37 cellular contexts compared by ENCODE assay signal in the genomic region with DNA sequence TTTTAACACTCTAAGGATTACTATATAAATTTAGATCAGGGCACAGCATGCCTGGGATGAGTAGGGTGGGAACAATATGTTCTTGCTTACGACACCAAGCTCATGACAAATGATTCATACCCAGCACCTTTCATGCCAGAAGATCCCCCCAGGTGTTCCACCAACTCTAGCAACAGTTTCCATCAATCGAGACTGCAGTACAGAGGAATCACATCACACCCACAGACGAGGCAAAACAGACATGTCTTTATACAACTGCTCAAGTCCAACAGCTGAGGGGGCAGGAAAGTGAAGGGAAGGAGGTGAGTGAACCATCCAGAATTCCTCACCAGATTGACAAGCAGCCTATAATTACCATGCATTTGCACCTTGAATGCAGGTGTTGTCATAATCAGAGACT. TPM values are rescaled to one million over a fixed set of nuclear protein-coding genes. Genes with fewer than 3 reads are reported as not detected.
"Had no signal": no experiment of that assay in that cellular context is flagged by ENCODE, and none has a peak within 500 bp of the region (broad histone marks: within the 10 kb centered on the region; RNA-seq: fewer than 3 reads in every experiment).

No MANE protein-coding gene starts in this region.

- DNase-seq: activated B cell treated with CpG ODN at 0.5 μM for 24 hours; activated CD4-positive, alpha-beta memory T cell treated with anti-CD3 and anti-CD28 coated beads for 36 hours; activated CD4-positive, alpha-beta T cell treated with anti-CD3 and anti-CD28 coated beads for 48 hours; activated CD8-positive, alpha-beta memory T cell treated with anti-CD3 and anti-CD28 coated beads, Interleukin-2, amount 10 ng/mL, durations not matched to agents 7 days and 5 days; activated CD8-positive, alpha-beta memory T cell treated with anti-CD3 and anti-CD28 coated beads, Interleukin-2, amount 50 U/mL, for 4 hours; activated CD8-positive, alpha-beta T cell treated with anti-CD3 and anti-CD28 coated beads, Interleukin-2, amount 10 ng/mL, durations not matched to agents 7 days and 5 days; activated effector memory CD4-positive, alpha-beta T cell treated with anti-CD3 and anti-CD28 coated beads, Interleukin-2, amount 50 U/mL, for 16 hours; activated naive CD4-positive, alpha-beta T cell treated with anti-CD3 and anti-CD28 coated beads, Interleukin-2, amount 10 ng/mL, durations not matched to agents 7 days and 5 days; activated naive CD8-positive, alpha-beta T cell treated with anti-CD3 and anti-CD28 coated beads, Interleukin-2, amount 10 ng/mL, durations not matched to agents 7 days and 5 days; activated T-cell treated with anti-CD3 and anti-CD28 coated beads, Interleukin-2, amount 50 U/mL, for 1 hour; activated T-cell treated with anti-CD3 and anti-CD28 coated beads, Interleukin-2, amount 50 U/mL, for 48 hours; brain microvascular endothelial cell; central memory CD4-positive, alpha-beta T cell; cerebellar nuclear complex; effector CD4-positive, alpha-beta T cell; effector memory CD8-positive, alpha-beta T cell; esophagus squamous epithelium; foreskin melanocyte; SW 1271; T-cell; T1000; WERI-Rb-1 had no signal

- H3K9me3 ChIP-seq: ascending aorta, esophagus squamous epithelium, gastroesophageal sphincter had no signal

- H3K27ac ChIP-seq: ascending aorta, brain microvascular endothelial cell, coronary artery, epithelial cell of prostate, esophagus squamous epithelium, gastroesophageal sphincter, WERI-Rb-1 had no signal

- H3K36me3 Mint-ChIP-seq: activated naive CD4-positive, alpha-beta T cell treated with anti-CD3 and anti-CD28 coated beads, Interleukin-2, amount 10 ng/mL, durations not matched to agents 7 days and 5 days; T-cell had no signal

- H3K27me3 ChIP-seq: ascending aorta had no signal

- H3K4me1 Mint-ChIP-seq: activated B cell treated with CpG ODN at 0.5 μM for 24 hours; activated CD8-positive, alpha-beta memory T cell treated with anti-CD3 and anti-CD28 coated beads, Interleukin-2, amount 10 ng/mL, durations not matched to agents 7 days and 5 days; activated naive CD4-positive, alpha-beta T cell treated with anti-CD3 and anti-CD28 coated beads, Interleukin-2, amount 10 ng/mL, durations not matched to agents 7 days and 5 days; activated naive CD8-positive, alpha-beta T cell treated with anti-CD3 and anti-CD28 coated beads, Interleukin-2, amount 10 ng/mL, durations not matched to agents 7 days and 5 days; T-cell had no signal

- H3K9me3 Mint-ChIP-seq: activated B cell treated with CpG ODN at 0.5 μM for 24 hours; activated naive CD4-positive, alpha-beta T cell treated with anti-CD3 and anti-CD28 coated beads, Interleukin-2, amount 10 ng/mL, durations not matched to agents 7 days and 5 days; activated naive CD8-positive, alpha-beta T cell treated with anti-CD3 and anti-CD28 coated beads, Interleukin-2, amount 10 ng/mL, durations not matched to agents 7 days and 5 days; activated T-helper 1 cell treated with anti-CD3 and anti-CD28 coated beads, Interleukin-12 subunit alpha, Interleukin-12 subunit beta, Interleukin-2, Interleukin-4 antibody, amounts not matched to agents 30 ng/mL and 10 ng/mL and 1 ng/mL, durations not matched to agents 14 hours and 24 hours and 36 hours; activated T-helper 2 cell treated with anti-CD3 and anti-CD28 coated beads, Interferon-gamma antibody, Interleukin-2, Interleukin-4, amounts not matched to agents 10 μg/mL and 5 μg/mL and 100 μg/mL, durations not matched to agents 14 hours and 24 hours and 36 hours; dendritic cell treated with granulocyte-macrophage colony-stimulating factor and Interleukin-4, amounts not matched to agents 40 ng/mL and 50 ng/mL, for 4 days had no signal

- H3K27ac Mint-ChIP-seq: activated B cell treated with CpG ODN at 0.5 μM for 24 hours; activated CD4-positive, alpha-beta memory T cell treated with anti-CD3 and anti-CD28 coated beads for 36 hours; activated CD8-positive, alpha-beta memory T cell treated with anti-CD3 and anti-CD28 coated beads, Interleukin-2, amount 10 ng/mL, durations not matched to agents 7 days and 5 days; activated CD8-positive, alpha-beta T cell treated with anti-CD3 and anti-CD28 coated beads, Interleukin-2, amount 10 ng/mL, durations not matched to agents 7 days and 5 days; activated naive CD4-positive, alpha-beta T cell treated with anti-CD3 and anti-CD28 coated beads, Interleukin-2, amount 10 ng/mL, durations not matched to agents 7 days and 5 days; activated naive CD4-positive, alpha-beta T cell treated with anti-CD3 and anti-CD28 coated beads, Interleukin-2, amount 50 U/mL, for 72 hours; activated naive CD8-positive, alpha-beta T cell treated with anti-CD3 and anti-CD28 coated beads, Interleukin-2, amount 10 ng/mL, durations not matched to agents 7 days and 5 days; activated T-helper 1 cell treated with anti-CD3 and anti-CD28 coated beads, Interleukin-12 subunit alpha, Interleukin-12 subunit beta, Interleukin-2, Interleukin-4 antibody, amounts not matched to agents 30 ng/mL and 10 ng/mL and 1 ng/mL, durations not matched to agents 14 hours and 24 hours and 36 hours; activated T-helper 2 cell treated with anti-CD3 and anti-CD28 coated beads, Interferon-gamma antibody, Interleukin-2, Interleukin-4, amounts not matched to agents 10 μg/mL and 5 μg/mL and 100 μg/mL, durations not matched to agents 14 hours and 24 hours and 36 hours; dendritic cell treated with granulocyte-macrophage colony-stimulating factor and Interleukin-4, amounts not matched to agents 40 ng/mL and 50 ng/mL, for 4 days; effector memory CD8-positive, alpha-beta T cell; T-cell; T-helper 1 cell treated with Interleukin-12 subunit alpha and Interleukin-12 subunit beta and Interleukin-4 antibody, amounts not matched to agents 30 μg/mL and 1 μg/mL, for 36 hours had no signal

- H3K4me3 Mint-ChIP-seq: activated B cell treated with CpG ODN at 0.5 μM for 24 hours; activated CD4-positive, alpha-beta memory T cell treated with anti-CD3 and anti-CD28 coated beads for 36 hours; activated CD8-positive, alpha-beta memory T cell treated with anti-CD3 and anti-CD28 coated beads, Interleukin-2, amount 10 ng/mL, durations not matched to agents 7 days and 5 days; activated CD8-positive, alpha-beta T cell treated with anti-CD3 and anti-CD28 coated beads, Interleukin-2, amount 10 ng/mL, durations not matched to agents 7 days and 5 days; activated naive CD4-positive, alpha-beta T cell treated with anti-CD3 and anti-CD28 coated beads, Interleukin-2, amount 10 ng/mL, durations not matched to agents 7 days and 5 days; activated naive CD8-positive, alpha-beta T cell treated with anti-CD3 and anti-CD28 coated beads, Interleukin-2, amount 10 ng/mL, durations not matched to agents 7 days and 5 days; activated T-helper 1 cell treated with anti-CD3 and anti-CD28 coated beads, Interleukin-12 subunit alpha, Interleukin-12 subunit beta, Interleukin-2, Interleukin-4 antibody, amounts not matched to agents 30 ng/mL and 10 ng/mL and 1 ng/mL, durations not matched to agents 14 hours and 24 hours and 36 hours; dendritic cell treated with granulocyte-macrophage colony-stimulating factor and Interleukin-4, amounts not matched to agents 40 ng/mL and 50 ng/mL, for 4 days; effector memory CD8-positive, alpha-beta T cell; T-cell; T-helper 1 cell treated with Interleukin-12 subunit alpha and Interleukin-12 subunit beta and Interleukin-4 antibody, amounts not matched to agents 30 μg/mL and 1 μg/mL, for 36 hours had no signal

- H3K36me3 ChIP-seq: ascending aorta, brain microvascular endothelial cell, esophagus squamous epithelium, gastroesophageal sphincter, WERI-Rb-1 had no signal

- ATAC-seq: activated CD4-positive, CD25-positive, alpha-beta regulatory T cell treated with anti-CD3 and anti-CD28 coated beads, Interleukin-2, amount 50 U/mL, for 24 hours; activated CD8-positive, alpha-beta memory T cell treated with anti-CD3 and anti-CD28 coated beads, Interleukin-2, amount 10 ng/mL, durations not matched to agents 7 days and 5 days; activated CD8-positive, alpha-beta T cell treated with anti-CD3 and anti-CD28 coated beads, Interleukin-2, amount 10 ng/mL, durations not matched to agents 7 days and 5 days; activated naive CD4-positive, alpha-beta T cell treated with anti-CD3 and anti-CD28 coated beads, Interleukin-2, amount 50 U/mL, for 72 hours; effector memory CD8-positive, alpha-beta T cell; gastroesophageal sphincter; T-cell had no signal

- H3K4me3 ChIP-seq: ascending aorta, coronary artery, esophagus squamous epithelium, gastroesophageal sphincter had no signal

RNA-seq across cellular contexts. Expression of gene SORCS1, which starts 3.6 kb away (rescaled TPM):
- total RNA-seq: activated B cell treated with CpG ODN at 0.5 μM for 24 hours; activated CD4-positive, alpha-beta memory T cell treated with anti-CD3 and anti-CD28 coated beads for 36 hours; activated CD8-positive, alpha-beta memory T cell treated with anti-CD3 and anti-CD28 coated beads for 36 hours; activated CD8-positive, alpha-beta memory T cell treated with anti-CD3 and anti-CD28 coated beads, Interleukin-2, amount 10 ng/mL, durations not matched to agents 7 days and 5 days; activated CD8-positive, alpha-beta T cell treated with anti-CD3 and anti-CD28 coated beads, Interleukin-2, amount 10 ng/mL, durations not matched to agents 7 days and 5 days; activated naive CD4-positive, alpha-beta T cell treated with anti-CD3 and anti-CD28 coated beads, Interleukin-2, amount 50 U/mL, for 72 hours; activated naive CD8-positive, alpha-beta T cell treated with anti-CD3 and anti-CD28 coated beads, Interleukin-2, amount 10 ng/mL, durations not matched to agents 7 days and 5 days; activated T-helper 1 cell treated with anti-CD3 and anti-CD28 coated beads, Interleukin-12 subunit alpha, Interleukin-12 subunit beta, Interleukin-2, Interleukin-4 antibody, amounts not matched to agents 30 ng/mL and 10 ng/mL and 1 ng/mL, durations not matched to agents 14 hours and 24 hours and 36 hours; ascending aorta; endothelial cell of umbilical vein; fibroblast of villous mesenchyme; glomerular endothelial cell; T-cell; T-helper 2 cell treated with Interferon-gamma antibody and Interleukin-4, amounts not matched to agents 100 ng/mL and 5 ng/mL, for 36 hours had no signal
- polyA plus RNA-seq: endothelial cell of umbilical vein had no signal
